ENCODE assay signal across 13 cellular contexts in genomic region chr5:38420246-38420645, GRCh38.
DNase-seq lines count a peak whose midpoint lies in the region; ATAC-seq, FAIRE-seq and TF ChIP-seq lines count a peak whose summit lies in the region.
"Had no signal": no experiment of that assay in that cellular context is flagged by ENCODE, and none has a peak within 500 bp of the region (broad histone marks: within the 10 kb centered on the region; RNA-seq: fewer than 3 reads in every experiment).

No MANE protein-coding gene starts in this region.

- WGBS in liver, result 92% methylated on average over 2 of the region's 2 CpGs
- 100% methylated on average over 2 of the region's 2 CpGs for WGBS in HepG2 (ENCODE audit: low lambda C conversion rate)
- WGBS in esophagus muscularis mucosa, result 100% methylated on average over 2 of the region's 2 CpGs

- POLR2A ChIA-PET in HepG2 (lab: Yijun Ruan, JAX), result no interaction called here

- H3K27me3 ChIP-seq in liver (ENCODE audit: control insufficient read depth in 4 of 4, insufficient read depth in 4 of 4, low read length in 3 of 4), result peaks cover 0 to 2% (median 0%) of the 10 kb centered on the region in 4 donors
- H3K27me3 ChIP-seq in HepG2 (ENCODE audit: control insufficient read depth in 1 of 2, insufficient read depth in 2 of 2, low read length in 2 of 2), result peaks cover 3 to 7% of the 10 kb centered on the region in 2 experiments; a peak in 3 of 5 replicates
- H3K27me3 ChIP-seq in adipocyte (replicated peaks; ENCODE audit: control insufficient read depth, insufficient read depth, low read length), result no peaks in the 10 kb centered on the region
- no peaks in the 10 kb centered on the region for H3K27me3 ChIP-seq in esophagus muscularis mucosa

- TF ChIP-seq RAD21 in liver (IDR thresholded peaks at IDR 0.05) (no peak), HepG2 (CRISPR knock-in tag; IDR thresholded peaks at IDR 0.05) (no peak)

- no peaks in the 10 kb centered on the region for H3K4me1 ChIP-seq in liver (ENCODE audit: control insufficient read depth in 4 of 4, insufficient read depth in 4 of 4, low read length in 3 of 4)
- no peaks in the 10 kb centered on the region for H3K4me1 ChIP-seq in HepG2 (ENCODE audit: insufficient read depth, low read length)
- H3K4me1 ChIP-seq in adipocyte (ENCODE audit: control insufficient read depth, insufficient read depth, low read length), result peaks cover 50% of the 10 kb centered on the region
- H3K4me1 ChIP-seq in esophagus muscularis mucosa, result no peaks in the 10 kb centered on the region

- DNase-seq in HepG2 (ENCODE audit: low spot score) (no peak), adipocyte (ENCODE audit: low read depth) (peak; percentile 19), fibroblast of the aortic adventitia (ENCODE audit: low read depth) (peak; percentile 41), NCI-H510A treated with DMSO at 0.1 percent for 48 hours (lab: John Stamatoyannopoulos, UW) (no peak), mucosa of gallbladder (ENCODE audit: low spot score) (no peak), esophagus muscularis mucosa (ENCODE audit: extremely low spot score) (no peak)
- DNase-seq in stimulated activated CD4-positive, alpha-beta T cell treated with anti-CD3 and anti-CD28 coated beads, Interleukin-4, amount 100 ng/mL, for 1 hour, result no peak
- DNase-seq: CD4-positive, alpha-beta T cell; GF-D8; NCI-H2029; SIG-M5 had no signal

- CTCF ChIA-PET in HepG2 (lab: Yijun Ruan, JAX; ENCODE audit: low intra/inter-chr PET ratio, low total read pairs), result interaction anchor here (1.5 to 1.7 kb wide), 2 partner anchors 247 to 390 kb away, joined by 5 to 29 read pairs; no protein-coding TSS in a partner anchor

- TF ChIP-seq EP300 in HepG2 (IDR thresholded peaks at IDR 0.05; ENCODE audit: low read depth in 2 of 2, low read length in 2 of 2) (no peak), HepG2 (CRISPR knock-in tag; IDR thresholded peaks at IDR 0.05; ENCODE audit: borderline replicate concordance) (no peak), esophagus muscularis mucosa (IDR thresholded peaks at IDR 0.05) (no peak)

- no peak for FAIRE-seq in HepG2 (lab: Jason Lieb, UNC)

- no peaks in the 10 kb centered on the region for H4K20me1 ChIP-seq in HepG2 (ENCODE audit: insufficient read depth, low read length)

- no peaks in the 10 kb centered on the region for H3K79me2 ChIP-seq in HepG2 (ENCODE audit: insufficient read depth, low read length)

- H3K4me3 ChIP-seq in liver (ENCODE audit: low read depth in 1 of 3, low read length in 3 of 3) (no peak overlapping the region), HepG2 (replicated peaks in 1 of 3; ENCODE audit: insufficient read depth in 1 of 3, low read depth in 2 of 3, low read length in 3 of 3) (no peak overlapping the region), adipocyte (ENCODE audit: low read length) (peak overlapping the region; percentile 28), fibroblast of the aortic adventitia (ENCODE audit: low read depth, low read length) (no peak overlapping the region), esophagus muscularis mucosa (no peak overlapping the region)

- TF ChIP-seq CTCF in liver (IDR thresholded peaks at IDR 0.05; ENCODE audit: low read depth, low read length, missing input control), result no peak
- TF ChIP-seq CTCF in HepG2 (CRISPR knock-in tag; IDR thresholded peaks at IDR 0.05), result no peak
- TF ChIP-seq CTCF in fibroblast of the aortic adventitia (IDR thresholded peaks at IDR 0.05; ENCODE audit: insufficient read depth, low read length), result no peak
- no peak for TF ChIP-seq CTCF in esophagus muscularis mucosa (IDR thresholded peaks at IDR 0.05)

- intact Hi-C loops in HepG2 (cut with micrococcal nuclease; ENCODE audit: unreplicated experiment), result loop anchor here (1.0 kb wide), 1 partner anchor 390 kb away; no protein-coding TSS in a partner anchor
- intact Hi-C loops in esophagus muscularis mucosa (cut with DNase I), result no loop called here

- H3K9me3 ChIP-seq in liver (ENCODE audit: control insufficient read depth in 4 of 4, low read length in 3 of 4) (no peaks in the 10 kb centered on the region), HepG2 (ENCODE audit: low read length) (no peaks in the 10 kb centered on the region), adipocyte (ENCODE audit: control insufficient read depth, low read length) (no peaks in the 10 kb centered on the region), esophagus muscularis mucosa (no peaks in the 10 kb centered on the region)

- no peaks in the 10 kb centered on the region for H3K36me3 ChIP-seq in liver (ENCODE audit: control insufficient read depth in 4 of 4, insufficient read depth in 3 of 4, low read depth in 1 of 4, low read length in 3 of 4)
- H3K36me3 ChIP-seq in HepG2 (replicated peaks in 1 of 2; ENCODE audit: control insufficient read depth in 1 of 2, insufficient read depth in 2 of 2, low read length in 2 of 2), result no peaks in the 10 kb centered on the region
- no peaks in the 10 kb centered on the region for H3K36me3 ChIP-seq in adipocyte (ENCODE audit: control insufficient read depth, insufficient read depth, low read length, severe bottlenecking)
- no peaks in the 10 kb centered on the region for H3K36me3 ChIP-seq in esophagus muscularis mucosa

- H3K4me2 ChIP-seq in HepG2 (ENCODE audit: low read depth, low read length), result no peak overlapping the region

- H2AFZ ChIP-seq in HepG2 (ENCODE audit: low read length), result no peak overlapping the region

- no peak for TF ChIP-seq POLR2A in HepG2 (IDR thresholded peaks at IDR 0.05; ENCODE audit: insufficient read depth in 1 of 2, low read depth in 2 of 2, low read length in 2 of 2)
- TF ChIP-seq POLR2A in esophagus muscularis mucosa (IDR thresholded peaks at IDR 0.05; ENCODE audit: low read depth), result no peak

- H3K27ac ChIP-seq in liver (ENCODE audit: low read depth in 1 of 2, low read length in 2 of 2), result no peak overlapping the region
- H3K27ac ChIP-seq in HepG2 (ENCODE audit: extremely low read length, insufficient read depth, low read length), result no peak overlapping the region
- H3K27ac ChIP-seq in esophagus muscularis mucosa (replicated peaks in 1 of 4), result no peak overlapping the region
- H3K27ac ChIP-seq: 22Rv1 had no signal

- in situ Hi-C loops in HepG2 (cut with HindIII; ENCODE audit: extremely low pct_ligation_motif_present, low pct_unique_long_range_greater_than_20kb), result no loop called here

- no peak overlapping the region for H3K9ac ChIP-seq in liver (ENCODE audit: low read depth in 1 of 2, low read length in 2 of 2)
- H3K9ac ChIP-seq in HepG2 (ENCODE audit: insufficient read depth, low read depth, low read length), result no peak overlapping the region
- H3K9ac ChIP-seq in adipocyte (ENCODE audit: low read length), result no peak overlapping the region

- no TSS peak for BruUV-seq in HepG2 (replicated peaks; lab: Mats Ljungman, UMichigan)

- ATAC-seq in HepG2, result no peak

TF ChIP-seq in liver, 16 proteins besides CTCF, POLR2A, EP300 and RAD21:
- TF ChIP-seq NR2F2 (IDR thresholded peaks at IDR 0.05), result peak; percentile 14
- TF ChIP-seq EGR1 (IDR thresholded peaks at IDR 0.05; ENCODE audit: low read depth in 2 of 2), result no peak

TF ChIP-seq in HepG2, 621 proteins besides CTCF, POLR2A, EP300 and RAD21:
- no peak for TF ChIP-seq KAT7 (CRISPR knock-in tag; IDR thresholded peaks at IDR 0.05; ENCODE audit: borderline replicate concordance)
- no peak for TF ChIP-seq NR0B2 (CRISPR knock-in tag; IDR thresholded peaks at IDR 0.05)
- TF ChIP-seq ZNF563 (CRISPR knock-in tag; IDR thresholded peaks at IDR 0.05), result no peak
- no peak for TF ChIP-seq ZNF205 (CRISPR knock-in tag; IDR thresholded peaks at IDR 0.05)
- no peak for TF ChIP-seq KLF15 (CRISPR knock-in tag; IDR thresholded peaks at IDR 0.05; ENCODE audit: borderline replicate concordance)
- no peak for TF ChIP-seq ZNF441 (CRISPR knock-in tag; IDR thresholded peaks at IDR 0.05; ENCODE audit: borderline replicate concordance)
- TF ChIP-seq NR2F2 (IDR thresholded peaks at IDR 0.05; ENCODE audit: borderline replicate concordance, low read depth), result no peak
- TF ChIP-seq SUZ12 (IDR thresholded peaks at IDR 0.05; ENCODE audit: low read depth, low read length), result no peak
- TF ChIP-seq, protein P1, sequence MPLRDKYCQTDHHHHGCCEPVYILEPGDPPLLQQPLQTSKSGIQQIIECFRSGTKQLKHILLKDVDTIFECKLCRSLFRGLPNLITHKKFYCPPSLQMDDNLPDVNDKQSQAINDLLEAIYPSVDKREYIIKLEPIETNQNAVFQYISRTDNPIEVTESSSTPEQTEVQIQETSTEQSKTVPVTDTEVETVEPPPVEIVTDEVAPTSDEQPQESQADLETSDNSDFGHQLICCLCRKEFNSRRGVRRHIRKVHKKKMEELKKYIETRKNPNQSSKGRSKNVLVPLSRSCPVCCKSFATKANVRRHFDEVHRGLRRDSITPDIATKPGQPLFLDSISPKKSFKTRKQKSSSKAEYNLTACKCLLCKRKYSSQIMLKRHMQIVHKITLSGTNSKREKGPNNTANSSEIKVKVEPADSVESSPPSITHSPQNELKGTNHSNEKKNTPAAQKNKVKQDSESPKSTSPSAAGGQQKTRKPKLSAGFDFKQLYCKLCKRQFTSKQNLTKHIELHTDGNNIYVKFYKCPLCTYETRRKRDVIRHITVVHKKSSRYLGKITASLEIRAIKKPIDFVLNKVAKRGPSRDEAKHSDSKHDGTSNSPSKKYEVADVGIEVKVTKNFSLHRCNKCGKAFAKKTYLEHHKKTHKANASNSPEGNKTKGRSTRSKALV (CRISPR knock-in tag; IDR thresholded peaks at IDR 0.05), result no peak
- no peak for TF ChIP-seq NFIC (IDR thresholded peaks at IDR 0.05; ENCODE audit: low read length)
- no peak for TF ChIP-seq ZFP82 (CRISPR knock-in tag; IDR thresholded peaks at IDR 0.05; ENCODE audit: borderline replicate concordance)
- no peak for TF ChIP-seq ZNF670 (CRISPR knock-in tag; IDR thresholded peaks at IDR 0.05; ENCODE audit: borderline replicate concordance)

Comparison
In these comparisons a context has a peak if more than half of its experiments do, and no peak if none do; other contexts are left out.
1. DNase-seq: peak in adipocyte (single experiment) and fibroblast of the aortic adventitia (single experiment); none in HepG2 (single experiment), NCI-H510A treated with DMSO at 0.1 percent for 48 hours (single experiment), mucosa of gallbladder (single experiment), esophagus muscularis mucosa (single experiment) and stimulated activated CD4-positive, alpha-beta T cell treated with anti-CD3 and anti-CD28 coated beads, Interleukin-4, amount 100 ng/mL, for 1 hour (single experiment).